In genomic region chr1:15848929-15849774, GRCh38 we compare ENCODE assay signal across 8 cellular contexts. TPM values are rescaled to one million over a fixed set of nuclear protein-coding genes. Genes with fewer than 3 reads are reported as not detected.
A peak's percentile ranks its signal among the peaks of the same experiment; 100 is the strongest.
DNase-seq lines count a peak whose midpoint lies in the region; ATAC-seq and TF ChIP-seq lines count a peak whose summit lies in the region.

No MANE protein-coding gene starts in this region.

- 0 out of 2 replicates have a peak, but pooled peaks cover 2% of the 10 kb centered on the region for H4K20me1 ChIP-seq in HCT116 (ENCODE audit: insufficient read depth)

- H3K4me2 ChIP-seq in HCT116 (ENCODE audit: low read length): peak overlapping the region; percentile 83

- peak overlapping the region; percentile 86 for H3K27ac ChIP-seq in HCT116 (ENCODE audit: low read depth, low read length)

- TF ChIP-seq RAD21 in HCT116 (IDR thresholded peaks at IDR 0.05; ENCODE audit: low read depth): no peak

- no peaks in the 10 kb centered on the region for H3K9me2 ChIP-seq in HCT116 (ENCODE audit: insufficient read depth)

- H3K36me3 ChIP-seq in HCT116 (ENCODE audit: control insufficient read depth in 1 of 2, insufficient read depth in 2 of 2, low read length in 2 of 2): no peaks in the 10 kb centered on the region

- H3K4me3 ChIP-seq in AG09309 (ENCODE audit: control insufficient read depth, low read depth, low read length) (peak overlapping the region; percentile 66), HCT116 (replicated peaks in 1 of 2; ENCODE audit: low read depth in 1 of 2, low read length in 2 of 2) (peak overlapping the region; percentile 70 to 79), lower leg skin (ENCODE audit: low read depth, poor library complexity, severe bottlenecking) (peak overlapping the region; percentile 82)

- H2AFZ ChIP-seq in HCT116 (ENCODE audit: low read depth, low read length, poor library complexity, severe bottlenecking): no peak overlapping the region

- peaks cover 71% of the 10 kb centered on the region for H3K79me2 ChIP-seq in HCT116 (ENCODE audit: insufficient read depth, low read length)

- peak overlapping the region; percentile 90 for H3K9ac ChIP-seq in HCT116 (ENCODE audit: low read length)

- peak; percentile 31 for TF ChIP-seq POLR2A in HCT116 (IDR thresholded peaks at IDR 0.05; ENCODE audit: borderline replicate concordance, extremely low read depth, insufficient read depth, insufficient read length)
- peak in 1 of 2 donors; percentile 16 for TF ChIP-seq POLR2A in lower leg skin (IDR thresholded peaks at IDR 0.05)

- WGBS in lower leg skin, 2 donors: 1% methylated on average over 41 to 44 of the region's 44 CpGs

- H3K9me3 ChIP-seq in HCT116 (ENCODE audit: control insufficient read depth in 1 of 2, insufficient read depth in 1 of 2, low read depth in 1 of 2, low read length in 2 of 2): no peaks in the 10 kb centered on the region

- peaks cover 33 to 48% of the 10 kb centered on the region in 2 experiments for H3K4me1 ChIP-seq in HCT116 (ENCODE audit: control insufficient read depth in 1 of 2, insufficient read depth in 2 of 2, low read length in 2 of 2)

- RAD21 ChIA-PET in HCT116 (lab: Charles Lee; ENCODE audit: low non-redundant PET in 1 of 2, low total read pairs in 2 of 2, uncharacterized antibody in 2 of 2, unreplicated experiment in 2 of 2): interaction anchor here in 1 of 2 experiments (0.7 kb wide), 1 partner anchor 75 kb away, joined by 8 read pairs; no protein-coding TSS in a partner anchor

- DNase-seq in AG09309 (ENCODE audit: low read depth) (no peak), HCT116 (ENCODE audit: low read depth, low spot score) (peak; percentile 69), NCI-H524 treated with DMSO at 0.1 percent for 48 hours (lab: John Stamatoyannopoulos, UW) (peak; percentile 81), dermis microvascular lymphatic vessel endothelial cell (ENCODE audit: low read depth in 2 of 2) (peak; percentile 74 to 95), lower leg skin (ENCODE audit: low spot score in 2 of 2) (peak; percentile 84 to 96)
- DNase-seq in activated CD4-positive, alpha-beta T cell treated with anti-CD3 and anti-CD28 coated beads, Interleukin-2, amount 50 U/mL, for 24 hours (ENCODE audit: low read depth in 1 of 2, low spot score in 1 of 2): peak; percentile 44 to 52
- DNase-seq in stimulated activated CD4-positive, alpha-beta T cell treated with anti-CD3 and anti-CD28 coated beads, Interleukin-4, amount 100 ng/mL, for 24 hours: peak; percentile 74

- peak; percentile 44 for ATAC-seq in HCT116
- ATAC-seq in GM21717 (IDR thresholded peaks at IDR 0.05; ENCODE audit: unreplicated experiment): no peak

- CTCF ChIA-PET in HCT116 (lab: Charles Lee): interaction anchor here (1.4 kb wide), 1 partner anchor 34 kb away, joined by 5 read pairs; no protein-coding TSS in a partner anchor

- intact Hi-C loops in HCT116 (cut with micrococcal nuclease): loop anchor here (1.0 kb wide), 1 partner anchor 15 kb away; no protein-coding TSS in a partner anchor
- intact Hi-C loops in lower leg skin (cut with DNase I; ENCODE audit: low total_unique reads): no loop called here

- TF ChIP-seq CTCF in AG09309 (IDR thresholded peaks at IDR 0.05; ENCODE audit: control insufficient read depth, insufficient read depth, low read depth, low read length, missing control alignments) (no peak), HCT116 (IDR thresholded peaks at IDR 0.05 in 2 of 3, conservative IDR thresholded peaks at IDR 0.05 in 1 of 3; ENCODE audit: borderline replicate concordance in 1 of 3, insufficient read depth in 1 of 3, low read depth in 2 of 3, low read length in 2 of 3) (no peak), lower leg skin (IDR thresholded peaks at IDR 0.05) (no peak)

- TSS peak; percentile 55 for BruUV-seq in HCT116 (replicated peaks; lab: Mats Ljungman, UMichigan)

- no peaks in the 10 kb centered on the region for H3K27me3 ChIP-seq in HCT116 (ENCODE audit: insufficient read depth, low read length)

- POLR2A ChIA-PET in HCT116 (lab: Charles Lee): interaction anchor here (0.6 to 2.8 kb wide), 5 partner anchors 13 to 50 kb away, joined by 3 to 10 read pairs (median 4); no protein-coding TSS in a partner anchor

TF ChIP-seq in HCT116, 20 proteins besides CTCF, POLR2A, EP300 and RAD21 (continues in another document):
- TF ChIP-seq CBX3 (IDR thresholded peaks at IDR 0.05; ENCODE audit: low read depth) (no peak), POLR2AphosphoS5 (IDR thresholded peaks at IDR 0.05; ENCODE audit: low read depth, low read length) (peak; percentile 41; the same call in 1 of the 2 replicates), ZFX (IDR thresholded peaks at IDR 0.05) (no peak), SRF (IDR thresholded peaks at IDR 0.05; ENCODE audit: low read depth) (no peak), TCF7L2 (IDR thresholded peaks at IDR 0.05; ENCODE audit: borderline replicate concordance, extremely low read depth, insufficient read depth, insufficient read length) (peak; percentile 20), SP1 (IDR thresholded peaks at IDR 0.05; ENCODE audit: low read depth) (peak; percentile 50), ZBTB33 (IDR thresholded peaks at IDR 0.05; ENCODE audit: extremely low read depth, insufficient replicate concordance, low read length) (no peak), EZH2phosphoT487 (IDR thresholded peaks at IDR 0.05; ENCODE audit: borderline replicate concordance) (no peak), JUND (IDR thresholded peaks at IDR 0.05) (peak; percentile 22; the same call in 1 of the 2 replicates), FOSL1 (IDR thresholded peaks at IDR 0.05; ENCODE audit: low read depth) (peak; percentile 42; the same call in 1 of the 2 replicates), YY1 (IDR thresholded peaks at IDR 0.05; ENCODE audit: extremely low read depth, insufficient replicate concordance, low read depth, low read length) (peak; percentile 9), ELF1 (IDR thresholded peaks at IDR 0.05; ENCODE audit: borderline replicate concordance, low read depth) (no peak), SIN3A (IDR thresholded peaks at IDR 0.05; ENCODE audit: low read depth) (peak; percentile 76), ZNF274 (IDR thresholded peaks at IDR 0.05; ENCODE audit: low read depth, low read length) (no peak), EGR1 (IDR thresholded peaks at IDR 0.05; ENCODE audit: low read depth) (peak; percentile 71), EZH2 (IDR thresholded peaks at IDR 0.05) (no peak), ATF3 (IDR thresholded peaks at IDR 0.05) (no peak)
- TF ChIP-seq, protein P1, sequence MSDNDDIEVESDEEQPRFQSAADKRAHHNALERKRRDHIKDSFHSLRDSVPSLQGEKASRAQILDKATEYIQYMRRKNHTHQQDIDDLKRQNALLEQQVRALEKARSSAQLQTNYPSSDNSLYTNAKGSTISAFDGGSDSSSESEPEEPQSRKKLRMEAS (IDR thresholded peaks at IDR 0.05): no peak; the same call in 1 of the 2 replicates
- TF ChIP-seq, protein P2, sequence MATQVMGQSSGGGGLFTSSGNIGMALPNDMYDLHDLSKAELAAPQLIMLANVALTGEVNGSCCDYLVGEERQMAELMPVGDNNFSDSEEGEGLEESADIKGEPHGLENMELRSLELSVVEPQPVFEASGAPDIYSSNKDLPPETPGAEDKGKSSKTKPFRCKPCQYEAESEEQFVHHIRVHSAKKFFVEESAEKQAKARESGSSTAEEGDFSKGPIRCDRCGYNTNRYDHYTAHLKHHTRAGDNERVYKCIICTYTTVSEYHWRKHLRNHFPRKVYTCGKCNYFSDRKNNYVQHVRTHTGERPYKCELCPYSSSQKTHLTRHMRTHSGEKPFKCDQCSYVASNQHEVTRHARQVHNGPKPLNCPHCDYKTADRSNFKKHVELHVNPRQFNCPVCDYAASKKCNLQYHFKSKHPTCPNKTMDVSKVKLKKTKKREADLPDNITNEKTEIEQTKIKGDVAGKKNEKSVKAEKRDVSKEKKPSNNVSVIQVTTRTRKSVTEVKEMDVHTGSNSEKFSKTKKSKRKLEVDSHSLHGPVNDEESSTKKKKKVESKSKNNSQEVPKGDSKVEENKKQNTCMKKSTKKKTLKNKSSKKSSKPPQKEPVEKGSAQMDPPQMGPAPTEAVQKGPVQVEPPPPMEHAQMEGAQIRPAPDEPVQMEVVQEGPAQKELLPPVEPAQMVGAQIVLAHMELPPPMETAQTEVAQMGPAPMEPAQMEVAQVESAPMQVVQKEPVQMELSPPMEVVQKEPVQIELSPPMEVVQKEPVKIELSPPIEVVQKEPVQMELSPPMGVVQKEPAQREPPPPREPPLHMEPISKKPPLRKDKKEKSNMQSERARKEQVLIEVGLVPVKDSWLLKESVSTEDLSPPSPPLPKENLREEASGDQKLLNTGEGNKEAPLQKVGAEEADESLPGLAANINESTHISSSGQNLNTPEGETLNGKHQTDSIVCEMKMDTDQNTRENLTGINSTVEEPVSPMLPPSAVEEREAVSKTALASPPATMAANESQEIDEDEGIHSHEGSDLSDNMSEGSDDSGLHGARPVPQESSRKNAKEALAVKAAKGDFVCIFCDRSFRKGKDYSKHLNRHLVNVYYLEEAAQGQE (IDR thresholded peaks at IDR 0.05; ENCODE audit: low read depth): no peak

RNA-seq across cellular contexts. Expression of gene SPEN, which starts 1.6 kb away (rescaled TPM):
- total RNA-seq in HCT116 (2021; ENCODE audit: unreplicated experiment) (58.6 TPM), dermis microvascular lymphatic vessel endothelial cell (10.8 and 12.5 TPM in 2 replicates), lower leg skin (10 to 100 TPM; 41.4 to 63.6 (median 42.9) TPM)
- polyA plus RNA-seq in HCT116 (2012): 48.1 and 55.9 TPM in 2 replicates

RNA-seq across cellular contexts. Expression of gene UQCRHL, which starts 41.7 kb away (rescaled TPM):
- total RNA-seq in HCT116 (2021; ENCODE audit: unreplicated experiment) (2.5 TPM), dermis microvascular lymphatic vessel endothelial cell (0.76 and 4.0 TPM in 2 replicates), lower leg skin (1 to 10 TPM in 2 of 4 donors, under 1 TPM in 2; 0.62 to 1.4 (median 0.94) TPM)
- polyA plus RNA-seq in HCT116 (2012): 4.8 and 7.1 TPM in 2 replicates
